ENCODE assay signal across 27 cellular contexts in the genomic region with DNA sequence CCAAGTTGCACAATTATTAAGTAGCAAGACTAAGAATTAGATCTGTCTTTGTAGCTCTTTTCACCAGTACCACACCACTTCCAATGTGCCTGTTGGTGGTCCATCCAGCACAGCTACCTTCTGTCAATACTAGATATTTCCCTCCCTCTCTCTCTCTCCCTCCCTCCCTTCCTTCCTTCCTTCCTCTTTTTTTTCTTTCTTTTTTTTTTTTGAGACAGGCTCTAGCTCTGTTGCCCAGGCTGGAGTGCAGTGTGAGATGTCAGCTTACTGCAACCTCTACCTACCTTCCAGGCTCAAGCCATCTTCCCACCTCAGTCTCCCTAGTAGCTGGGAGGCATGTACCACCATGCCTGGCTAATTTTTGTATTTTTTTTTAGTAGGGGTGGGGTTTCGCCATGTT. TPM values are rescaled to one million over a fixed set of nuclear protein-coding genes. Genes with fewer than 3 reads are reported as not detected.
DNase-seq lines count a peak whose midpoint lies in the region; ATAC-seq and TF ChIP-seq lines count a peak whose summit lies in the region.
"Had no signal": no experiment of that assay in that cellular context is flagged by ENCODE, and none has a peak within 500 bp of the region (broad histone marks: within the 10 kb centered on the region; RNA-seq: fewer than 3 reads in every experiment).

No MANE protein-coding gene starts in this region.

- TF ChIP-seq CTCF in neutrophil (IDR thresholded peaks at IDR 0.05), result no peak

- no peaks in the 10 kb centered on the region for H3K27me3 ChIP-seq in neutrophil
- H3K27me3 ChIP-seq: pancreas, suprapubic skin had no signal

- H3K27ac Mint-ChIP-seq in activated T-helper 17 cell treated with anti-CD3 and anti-CD28 coated beads, Interleukin-2, amount 50 U/mL, for 72 hours, result peak overlapping the region; percentile 36
- H3K27ac Mint-ChIP-seq: activated CD4-positive, alpha-beta memory T cell treated with anti-CD3 and anti-CD28 coated beads for 36 hours; stimulated activated naive B cell treated with anti-CD40 and anti-IgM and Interleukin-4, amounts not matched to agents 10 μg/mL and 1 μg/mL and 100 μg/mL, for 72 hours had no signal

- no peak overlapping the region for H3K4me3 Mint-ChIP-seq in activated T-helper 17 cell treated with anti-CD3 and anti-CD28 coated beads, Interleukin-2, amount 50 U/mL, for 72 hours
- H3K4me3 Mint-ChIP-seq: activated CD4-positive, alpha-beta memory T cell treated with anti-CD3 and anti-CD28 coated beads for 36 hours; CD14-positive monocyte; stimulated activated naive B cell treated with anti-CD40 and anti-IgM and Interleukin-4, amounts not matched to agents 10 μg/mL and 1 μg/mL and 100 μg/mL, for 72 hours had no signal

- DNase-seq in GF-D8 (lab: John Stamatoyannopoulos, UW) (peak; percentile 54), MV-4-11 (lab: John Stamatoyannopoulos, UW) (peak; percentile 11), ureter (ENCODE audit: low spot score) (no peak), NCI-H1092 (lab: John Stamatoyannopoulos, UW) (no peak), T-helper 1 cell (no peak)
- DNase-seq: activated CD4-positive, alpha-beta memory T cell treated with anti-CD3 and anti-CD28 coated beads for 36 hours; activated gamma-delta T cell treated with Interleukin-2 at 50 U/mL for 16 hours; central memory CD4-positive, alpha-beta T cell; dermis blood vessel endothelial cell; GOT3; islet precursor cell; left ventricle myocardium superior; NCI-H1092 treated with DMSO at 0.1 percent for 48 hours; NCI-H1930; NCI-H524 treated with DMSO at 0.1 percent for 48 hours; NK-92 treated with Interleukin-12 subunit alpha and Interleukin-12 subunit beta, amount 100 ng/mL, for 24 hours; pancreas; right cardiac atrium; Right ventricle myocardium superior; stimulated activated CD4-positive, alpha-beta T cell treated with anti-CD3 and anti-CD28 coated beads, Interleukin-4, amount 100 ng/mL, for 4 hours; stimulated activated naive B cell treated with anti-CD40 and anti-IgM and Interleukin-4, amounts not matched to agents 10 μg/mL and 1 μg/mL and 100 μg/mL, for 72 hours; T-helper 9 cell had no signal

- no peaks in the 10 kb centered on the region for H3K9me3 ChIP-seq in neutrophil
- H3K9me3 ChIP-seq: pancreas, suprapubic skin had no signal

- peak overlapping the region; percentile 67 for H3K27ac ChIP-seq in neutrophil
- H3K27ac ChIP-seq: pancreas, suprapubic skin had no signal

- no peaks in the 10 kb centered on the region for H3K27me3 Mint-ChIP-seq in activated T-helper 17 cell treated with anti-CD3 and anti-CD28 coated beads, Interleukin-2, amount 50 U/mL, for 72 hours
- H3K27me3 Mint-ChIP-seq: activated CD4-positive, alpha-beta memory T cell treated with anti-CD3 and anti-CD28 coated beads for 36 hours; stimulated activated naive B cell treated with anti-CD40 and anti-IgM and Interleukin-4, amounts not matched to agents 10 μg/mL and 1 μg/mL and 100 μg/mL, for 72 hours had no signal

- H3K9me3 Mint-ChIP-seq in activated T-helper 17 cell treated with anti-CD3 and anti-CD28 coated beads, Interleukin-2, amount 50 U/mL, for 72 hours, result no peaks in the 10 kb centered on the region
- H3K9me3 Mint-ChIP-seq: activated CD4-positive, alpha-beta memory T cell treated with anti-CD3 and anti-CD28 coated beads for 36 hours; stimulated activated naive B cell treated with anti-CD40 and anti-IgM and Interleukin-4, amounts not matched to agents 10 μg/mL and 1 μg/mL and 100 μg/mL, for 72 hours had no signal

- no peak overlapping the region for H3K4me3 ChIP-seq in neutrophil (ENCODE audit: low read depth in 1 of 2, low read length in 1 of 2)
- H3K4me3 ChIP-seq: GM12878, pancreas, suprapubic skin had no signal

- no peaks in the 10 kb centered on the region for H3K36me3 ChIP-seq in neutrophil
- H3K36me3 ChIP-seq: pancreas, suprapubic skin had no signal

- H3K4me1 Mint-ChIP-seq in activated T-helper 17 cell treated with anti-CD3 and anti-CD28 coated beads, Interleukin-2, amount 50 U/mL, for 72 hours, result peaks cover 9% of the 10 kb centered on the region

- H3K4me1 ChIP-seq in neutrophil (ENCODE audit: control insufficient read depth in 1 of 2, insufficient read depth in 1 of 2, low read depth in 1 of 2, low read length in 1 of 2), result peaks cover 35 to 37% of the 10 kb centered on the region in 2 experiments

- H3K36me3 Mint-ChIP-seq in activated T-helper 17 cell treated with anti-CD3 and anti-CD28 coated beads, Interleukin-2, amount 50 U/mL, for 72 hours (ENCODE audit: low read depth), result peaks cover 39% of the 10 kb centered on the region

- ATAC-seq in activated T-helper 17 cell treated with anti-CD3 and anti-CD28 coated beads, Interleukin-2, amount 50 U/mL, for 72 hours (replicated peaks), result no peak
- ATAC-seq: GM12878; left ventricle myocardium superior; pancreas; right cardiac atrium; stimulated activated naive B cell treated with anti-CD40 and anti-IgM and Interleukin-4, amounts not matched to agents 10 μg/mL and 1 μg/mL and 100 μg/mL, for 72 hours had no signal

RNA-seq across cellular contexts. Expression of gene KPNA6, which starts 21.1 kb away (rescaled TPM):
- 10 to 100 TPM; 61.8 to 77.1 TPM for total RNA-seq in activated T-helper 17 cell treated with anti-CD3 and anti-CD28 coated beads, Interleukin-2, amount 50 U/mL, for 72 hours
- 63.5 TPM for total RNA-seq in ureter

RNA-seq across cellular contexts. Expression of gene TXLNA, which starts 50.5 kb away (rescaled TPM):
- total RNA-seq in activated T-helper 17 cell treated with anti-CD3 and anti-CD28 coated beads, Interleukin-2, amount 50 U/mL, for 72 hours, result 100 to 1,000 TPM in 1 of 2 donors, 10 to 100 TPM in 1; 68.4 to 102 TPM
- 59.6 TPM for total RNA-seq in ureter

RNA-seq across cellular contexts. Expression of gene TMEM39B, which starts 56.2 kb away (rescaled TPM):
- total RNA-seq in activated T-helper 17 cell treated with anti-CD3 and anti-CD28 coated beads, Interleukin-2, amount 50 U/mL, for 72 hours, result 10 to 100 TPM; 26.2 to 34.4 TPM
- total RNA-seq in ureter, result 21.9 TPM

Comparison
In these comparisons a context has a peak if more than half of its experiments do, and no peak if none do; other contexts are left out.
1. DNase-seq: peak in GF-D8 (single experiment) and MV-4-11 (single experiment); none in ureter (single experiment), NCI-H1092 (single experiment) and T-helper 1 cell (0 of 5).